Comparison of ENCODE assay signal across 1 cellular context in the genomic region with DNA sequence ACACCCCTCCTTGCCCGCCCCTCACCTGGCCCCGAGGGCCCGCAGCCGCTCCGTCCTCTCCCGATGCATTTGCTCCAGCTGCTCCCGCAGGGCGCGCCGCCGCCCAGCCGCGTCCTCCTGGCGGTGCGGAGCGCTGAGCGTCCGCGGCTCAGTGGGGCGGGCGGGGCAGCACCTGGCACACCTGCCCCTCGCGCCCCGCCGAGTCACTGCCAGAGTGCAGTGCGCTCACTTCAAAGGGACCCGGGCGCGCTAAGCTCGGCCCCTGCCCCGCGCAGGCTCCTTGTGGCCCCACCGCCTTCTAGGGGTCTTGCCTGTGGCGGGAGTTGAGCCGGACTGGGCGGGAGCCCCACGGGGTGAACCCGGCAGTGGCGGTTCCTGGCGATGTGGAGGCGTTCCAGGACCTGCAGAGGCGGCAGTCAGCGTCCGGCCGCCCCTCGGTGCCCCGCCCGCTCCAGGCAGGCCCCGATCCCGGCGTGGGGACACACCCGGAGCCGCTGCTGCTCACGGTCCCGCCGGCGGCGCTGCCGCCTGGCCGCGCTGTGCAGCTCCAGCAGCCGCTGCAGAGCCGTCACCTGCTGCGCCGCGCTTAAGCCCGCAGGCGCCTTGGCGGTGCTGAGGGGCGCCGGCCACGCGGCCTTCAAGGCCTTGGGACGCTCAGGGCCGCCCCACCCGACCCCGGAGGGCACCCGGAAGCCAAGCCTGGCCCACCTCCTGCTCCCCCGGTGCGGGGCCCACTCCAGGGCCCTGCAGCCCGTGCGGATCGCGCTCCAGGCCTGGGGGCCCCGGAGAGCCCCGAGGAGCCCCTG.
TF ChIP-seq lines count a peak whose summit lies in the region.

No MANE protein-coding gene starts in this region.

TF ChIP-seq in IMR-90, 13 proteins besides CTCF, POLR2A, EP300 and RAD21:
- TF ChIP-seq CEBPB (IDR thresholded peaks at IDR 0.05; ENCODE audit: low read depth, low read length) (no peak), MAZ (IDR thresholded peaks at IDR 0.05; ENCODE audit: borderline replicate concordance, low read depth, low read length) (no peak), FOS (IDR thresholded peaks at IDR 0.05; ENCODE audit: low read depth, low read length) (no peak)
- TF ChIP-seq, protein P1, sequence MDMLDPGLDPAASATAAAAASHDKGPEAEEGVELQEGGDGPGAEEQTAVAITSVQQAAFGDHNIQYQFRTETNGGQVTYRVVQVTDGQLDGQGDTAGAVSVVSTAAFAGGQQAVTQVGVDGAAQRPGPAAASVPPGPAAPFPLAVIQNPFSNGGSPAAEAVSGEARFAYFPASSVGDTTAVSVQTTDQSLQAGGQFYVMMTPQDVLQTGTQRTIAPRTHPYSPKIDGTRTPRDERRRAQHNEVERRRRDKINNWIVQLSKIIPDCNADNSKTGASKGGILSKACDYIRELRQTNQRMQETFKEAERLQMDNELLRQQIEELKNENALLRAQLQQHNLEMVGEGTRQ (IDR thresholded peaks at IDR 0.05; ENCODE audit: low read depth, low read length): no peak
